18 cellular contexts compared by ENCODE assay signal in the genomic region with DNA sequence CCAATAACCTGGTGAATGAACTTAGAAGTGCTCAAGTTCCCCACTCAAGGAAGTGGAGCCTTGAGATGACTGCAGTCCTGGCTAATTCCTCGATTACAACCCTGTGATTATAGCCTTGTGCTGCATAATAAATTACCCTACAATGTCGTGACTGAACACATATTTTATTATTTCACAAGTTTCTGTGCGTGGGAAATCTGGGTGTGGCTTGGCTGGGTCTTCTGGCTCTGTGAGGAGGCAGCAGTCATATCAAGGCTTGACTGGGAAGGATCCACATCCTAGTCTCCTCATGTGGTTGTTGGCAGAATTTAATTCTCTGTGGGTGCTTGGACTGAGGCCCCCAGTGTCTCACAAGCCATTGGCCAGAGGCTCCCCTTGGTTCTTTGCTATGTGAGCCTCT.
"Had no signal": no experiment of that assay in that cellular context is flagged by ENCODE, and none has a peak within 500 bp of the region (broad histone marks: within the 10 kb centered on the region; RNA-seq: fewer than 3 reads in every experiment).

No MANE protein-coding gene starts in this region.

- ATAC-seq: activated CD8-positive, alpha-beta T cell treated with anti-CD3 and anti-CD28 coated beads, Interleukin-2, amount 10 ng/mL, durations not matched to agents 7 days and 5 days; naive thymus-derived CD8-positive, alpha-beta T cell; pancreas; sciatic nerve; stimulated activated memory B cell treated with anti-CD40 and anti-IgM and Interleukin-4, amounts not matched to agents 10 μg/mL and 1 μg/mL and 100 μg/mL, for 72 hours had no signal

- H3K27me3 Mint-ChIP-seq: stimulated activated memory B cell treated with anti-CD40 and anti-IgM and Interleukin-4, amounts not matched to agents 10 μg/mL and 1 μg/mL and 100 μg/mL, for 72 hours had no signal

- H3K4me3 ChIP-seq: dorsolateral prefrontal cortex, pancreas, thoracic aorta had no signal

- H3K36me3 Mint-ChIP-seq: brain; immature natural killer cell; naive thymus-derived CD8-positive, alpha-beta T cell; stimulated activated memory B cell treated with anti-CD40 and anti-IgM and Interleukin-4, amounts not matched to agents 10 μg/mL and 1 μg/mL and 100 μg/mL, for 72 hours had no signal

- DNase-seq: activated CD4-positive, alpha-beta T cell treated with anti-CD3 and anti-CD28 coated beads, Interleukin-2, amount 10 ng/mL, durations not matched to agents 7 days and 5 days; activated CD4-positive, CD25-positive, alpha-beta regulatory T cell; activated CD8-positive, alpha-beta T cell treated with anti-CD3 and anti-CD28 coated beads, Interleukin-2, amount 10 ng/mL, durations not matched to agents 7 days and 5 days; activated naive CD4-positive, alpha-beta T cell treated with anti-CD3 and anti-CD28 coated beads for 36 hours; activated T-cell treated with anti-CD3 and anti-CD28 coated beads, Interleukin-2, amount 50 U/mL, for 24 hours; anterior cingulate cortex; central memory CD4-positive, alpha-beta T cell; dorsolateral prefrontal cortex; immature natural killer cell; mesenchymal stem cell; naive thymus-derived CD8-positive, alpha-beta T cell; pancreas; stimulated activated CD4-positive, alpha-beta T cell treated with anti-CD3 and anti-CD28 coated beads, Interleukin-4, amount 100 ng/mL, for 4 hours had no signal

- H3K9me3 Mint-ChIP-seq: activated CD4-positive, alpha-beta T cell treated with anti-CD3 and anti-CD28 coated beads, Interleukin-2, amount 10 ng/mL, durations not matched to agents 7 days and 5 days; activated naive CD4-positive, alpha-beta T cell treated with anti-CD3 and anti-CD28 coated beads for 36 hours; activated T-cell treated with anti-CD3 and anti-CD28 coated beads, Interleukin-2, amount 50 U/mL, for 24 hours; activated T-helper 2 cell treated with anti-CD3 and anti-CD28 coated beads, Interferon-gamma antibody, Interleukin-2, Interleukin-4, amounts not matched to agents 10 μg/mL and 5 μg/mL and 100 μg/mL, durations not matched to agents 14 hours and 24 hours and 36 hours; brain; immature natural killer cell; naive thymus-derived CD8-positive, alpha-beta T cell; stimulated activated memory B cell treated with anti-CD40 and anti-IgM and Interleukin-4, amounts not matched to agents 10 μg/mL and 1 μg/mL and 100 μg/mL, for 72 hours had no signal

- H3K27ac Mint-ChIP-seq: activated CD4-positive, alpha-beta T cell treated with anti-CD3 and anti-CD28 coated beads, Interleukin-2, amount 10 ng/mL, durations not matched to agents 7 days and 5 days; activated CD8-positive, alpha-beta T cell treated with anti-CD3 and anti-CD28 coated beads, Interleukin-2, amount 10 ng/mL, durations not matched to agents 7 days and 5 days; activated naive CD4-positive, alpha-beta T cell treated with anti-CD3 and anti-CD28 coated beads for 36 hours; activated T-cell treated with anti-CD3 and anti-CD28 coated beads, Interleukin-2, amount 50 U/mL, for 24 hours; activated T-helper 2 cell treated with anti-CD3 and anti-CD28 coated beads, Interferon-gamma antibody, Interleukin-2, Interleukin-4, amounts not matched to agents 10 μg/mL and 5 μg/mL and 100 μg/mL, durations not matched to agents 14 hours and 24 hours and 36 hours; brain; immature natural killer cell; naive thymus-derived CD8-positive, alpha-beta T cell; stimulated activated memory B cell treated with anti-CD40 and anti-IgM and Interleukin-4, amounts not matched to agents 10 μg/mL and 1 μg/mL and 100 μg/mL, for 72 hours had no signal

- H3K4me3 Mint-ChIP-seq: activated CD4-positive, alpha-beta T cell treated with anti-CD3 and anti-CD28 coated beads, Interleukin-2, amount 10 ng/mL, durations not matched to agents 7 days and 5 days; activated CD8-positive, alpha-beta T cell treated with anti-CD3 and anti-CD28 coated beads, Interleukin-2, amount 10 ng/mL, durations not matched to agents 7 days and 5 days; activated naive CD4-positive, alpha-beta T cell treated with anti-CD3 and anti-CD28 coated beads for 36 hours; activated T-cell treated with anti-CD3 and anti-CD28 coated beads, Interleukin-2, amount 50 U/mL, for 24 hours; brain; immature natural killer cell; naive thymus-derived CD8-positive, alpha-beta T cell; stimulated activated memory B cell treated with anti-CD40 and anti-IgM and Interleukin-4, amounts not matched to agents 10 μg/mL and 1 μg/mL and 100 μg/mL, for 72 hours had no signal

- H3K4me1 Mint-ChIP-seq: activated CD4-positive, alpha-beta T cell treated with anti-CD3 and anti-CD28 coated beads, Interleukin-2, amount 10 ng/mL, durations not matched to agents 7 days and 5 days; immature natural killer cell; naive thymus-derived CD8-positive, alpha-beta T cell; stimulated activated memory B cell treated with anti-CD40 and anti-IgM and Interleukin-4, amounts not matched to agents 10 μg/mL and 1 μg/mL and 100 μg/mL, for 72 hours had no signal
